ENCODE assay signal across 30 cellular contexts in genomic region chr12:126976574-126976973, GRCh38.
"Had no signal": no experiment of that assay in that cellular context is flagged by ENCODE, and none has a peak within 500 bp of the region (broad histone marks: within the 10 kb centered on the region; RNA-seq: fewer than 3 reads in every experiment).

No MANE protein-coding gene starts in this region.

- H3K27me3 ChIP-seq: ovary, right lobe of liver, sigmoid colon, suprapubic skin, testis, tibial artery, transverse colon, upper lobe of right lung, uterus had no signal

- ATAC-seq: naive thymus-derived CD4-positive, alpha-beta T cell; natural killer cell treated with Interleukin-12 subunit alpha and Interleukin-12 subunit beta and Interleukin-15 and Interleukin-18, amount 100 ng/mL, for 72 hours; psoas muscle; right cardiac atrium; right lobe of liver; stimulated activated effector memory CD8-positive, alpha-beta T cell treated with anti-CD3 and anti-CD28 coated beads, Interleukin-12 subunit alpha, Interleukin-12 subunit beta, amount 100 ng/mL, for 72 hours; stimulated activated naive CD8-positive, alpha-beta T cell treated with anti-CD3 and anti-CD28 coated beads, Interleukin-15, amount 100 ng/mL, for 72 hours; stimulated activated naive CD8-positive, alpha-beta T cell treated with anti-CD3 and anti-CD28 coated beads, Interleukin-15, Interleukin-2, amounts not matched to agents 100 U/mL and 50 U/mL, for 24 hours; upper lobe of right lung had no signal

- H3K4me3 ChIP-seq: ovary, psoas muscle, right lobe of liver, sigmoid colon, suprapubic skin, testis, tibial artery, transverse colon, upper lobe of right lung, uterus had no signal

- H3K27ac Mint-ChIP-seq: naive thymus-derived CD4-positive, alpha-beta T cell; natural killer cell treated with Interleukin-12 subunit alpha and Interleukin-12 subunit beta and Interleukin-15 and Interleukin-18, amount 100 ng/mL, for 72 hours; nephron progenitor cell; progenitor cell of endocrine pancreas; stimulated activated effector memory CD8-positive, alpha-beta T cell treated with anti-CD3 and anti-CD28 coated beads, Interleukin-12 subunit alpha, Interleukin-12 subunit beta, amount 100 ng/mL, for 72 hours; stimulated activated naive CD8-positive, alpha-beta T cell treated with anti-CD3 and anti-CD28 coated beads, Interleukin-15, amount 100 ng/mL, for 72 hours; type B pancreatic cell had no signal

- H3K4me1 ChIP-seq: parathyroid adenoma, psoas muscle, right lobe of liver, sigmoid colon, suprapubic skin, testis, tibial artery, transverse colon, upper lobe of right lung, uterus had no signal

- H3K9me3 Mint-ChIP-seq: nephron progenitor cell; neural crest cell; stimulated activated effector memory CD8-positive, alpha-beta T cell treated with anti-CD3 and anti-CD28 coated beads, Interleukin-12 subunit alpha, Interleukin-12 subunit beta, amount 100 ng/mL, for 72 hours; type B pancreatic cell had no signal

- H3K9ac ChIP-seq: parathyroid adenoma had no signal

- H2AFZ ChIP-seq: parathyroid adenoma had no signal

- H3K9me3 ChIP-seq: ovary, psoas muscle, right lobe of liver, sigmoid colon, suprapubic skin, testis, tibial artery, transverse colon, upper lobe of right lung, uterus had no signal

- H3K4me1 Mint-ChIP-seq: naive thymus-derived CD4-positive, alpha-beta T cell; nephron progenitor cell; stimulated activated effector memory CD8-positive, alpha-beta T cell treated with anti-CD3 and anti-CD28 coated beads, Interleukin-12 subunit alpha, Interleukin-12 subunit beta, amount 100 ng/mL, for 72 hours; stimulated activated naive CD8-positive, alpha-beta T cell treated with anti-CD3 and anti-CD28 coated beads, Interleukin-15, amount 100 ng/mL, for 72 hours had no signal

- H3K36me3 Mint-ChIP-seq: naive thymus-derived CD4-positive, alpha-beta T cell; natural killer cell treated with Interleukin-12 subunit alpha and Interleukin-12 subunit beta and Interleukin-15 and Interleukin-18, amount 100 ng/mL, for 72 hours; stimulated activated effector memory CD8-positive, alpha-beta T cell treated with anti-CD3 and anti-CD28 coated beads, Interleukin-12 subunit alpha, Interleukin-12 subunit beta, amount 100 ng/mL, for 72 hours; type B pancreatic cell had no signal

- H3K27ac ChIP-seq: ovary, parathyroid adenoma, psoas muscle, right lobe of liver, sigmoid colon, suprapubic skin, testis, tibial artery, transverse colon, upper lobe of right lung, uterus had no signal

- H3K36me3 ChIP-seq: ovary, right lobe of liver, sigmoid colon, suprapubic skin, tibial artery, transverse colon, upper lobe of right lung, uterus had no signal

- H3K4me3 Mint-ChIP-seq: naive thymus-derived CD4-positive, alpha-beta T cell; natural killer cell treated with Interleukin-12 subunit alpha and Interleukin-12 subunit beta and Interleukin-15 and Interleukin-18, amount 100 ng/mL, for 72 hours; nephron progenitor cell; neural crest cell; stimulated activated effector memory CD8-positive, alpha-beta T cell treated with anti-CD3 and anti-CD28 coated beads, Interleukin-12 subunit alpha, Interleukin-12 subunit beta, amount 100 ng/mL, for 72 hours; stimulated activated naive CD8-positive, alpha-beta T cell treated with anti-CD3 and anti-CD28 coated beads, Interleukin-15, amount 100 ng/mL, for 72 hours; type B pancreatic cell had no signal

- DNase-seq: naive thymus-derived CD4-positive, alpha-beta T cell; nephron progenitor cell; occipital lobe; ovary; posterior cingulate gyrus; psoas muscle; right cardiac atrium; right lobe of liver; sigmoid colon; small intestine; stimulated activated CD4-positive, alpha-beta T cell treated with anti-CD3 and anti-CD28 coated beads, Interleukin-15, amount 100 ng/mL, for 24 hours; stimulated activated CD4-positive, alpha-beta T cell treated with anti-CD3 and anti-CD28 coated beads, Interleukin-2, amount 100 ng/mL, for 24 hours; stimulated activated CD4-positive, alpha-beta T cell treated with anti-CD3 and anti-CD28 coated beads, Interleukin-2, amount 100 ng/mL, for 48 hours; stimulated activated CD4-positive, alpha-beta T cell treated with anti-CD3 and anti-CD28 coated beads, Interleukin-4, amount 100 ng/mL, for 24 hours; stimulated activated naive CD4-positive, alpha-beta T cell; stimulated activated naive CD8-positive, alpha-beta T cell treated with anti-CD3 and anti-CD28 coated beads, Interleukin-15, amount 100 ng/mL, for 72 hours; stimulated activated naive CD8-positive, alpha-beta T cell treated with anti-CD3 and anti-CD28 coated beads, Interleukin-15, Interleukin-2, amounts not matched to agents 100 U/mL and 50 U/mL, for 24 hours; substantia nigra; testis; tibial artery; transverse colon; upper lobe of right lung; uterus had no signal

- H3K79me2 ChIP-seq: parathyroid adenoma had no signal
